In genomic region chr7:75868153-75868552, GRCh38 we compare ENCODE assay signal across 35 cellular contexts. TPM values are rescaled to one million over a fixed set of nuclear protein-coding genes. Genes with fewer than 3 reads are reported as not detected.
"Had no signal": no experiment of that assay in that cellular context is flagged by ENCODE, and none has a peak within 500 bp of the region (broad histone marks: within the 10 kb centered on the region; RNA-seq: fewer than 3 reads in every experiment).

No MANE protein-coding gene starts in this region.

- H3K4me1 ChIP-seq: foreskin keratinocyte, gastrocnemius medialis had no signal

- H3K27ac ChIP-seq: brain microvascular endothelial cell, coronary artery, dorsolateral prefrontal cortex, esophagus muscularis mucosa, foreskin keratinocyte, gastrocnemius medialis, heart left ventricle had no signal

- DNase-seq: activated CD4-positive, alpha-beta T cell treated with anti-CD3 and anti-CD28 coated beads for 36 hours; activated CD4-positive, alpha-beta T cell treated with anti-CD3 and anti-CD28 coated beads, Interleukin-2, amount 50 U/mL, for 1 hour; activated CD4-positive, alpha-beta T cell treated with anti-CD3 and anti-CD28 coated beads, Interleukin-2, amount 50 U/mL, for 48 hours; activated CD4-positive, CD25-positive, alpha-beta regulatory T cell; activated CD4-positive, CD25-positive, alpha-beta regulatory T cell treated with anti-CD3 and anti-CD28 coated beads, Interleukin-2, amount 50 U/mL, for 72 hours; activated CD8-positive, alpha-beta memory T cell treated with anti-CD3 and anti-CD28 coated beads for 24 hours; activated CD8-positive, alpha-beta T cell treated with anti-CD3 and anti-CD28 coated beads for 36 hours; activated effector memory CD4-positive, alpha-beta T cell treated with Interleukin-2 at 50 U/mL for 16 hours; activated gamma-delta T cell treated with Interleukin-2 at 50 U/mL for 16 hours; activated naive CD4-positive, alpha-beta T cell treated with anti-CD3 and anti-CD28 coated beads, Interleukin-2, amount 50 U/mL, for 16 hours; activated naive CD4-positive, alpha-beta T cell treated with Interleukin-2 at 50 U/mL for 16 hours; activated T-cell treated with anti-CD3 and anti-CD28 coated beads, Interleukin-2, amount 50 U/mL, for 4 hours; amniotic stem cell; anterior cingulate cortex; brain microvascular endothelial cell; dorsolateral prefrontal cortex; effector memory CD4-positive, alpha-beta T cell; endodermal cell; foreskin keratinocyte; gastrocnemius medialis; glutamatergic neuron; heart left ventricle; T-helper 2 cell had no signal

- ATAC-seq: activated CD4-positive, alpha-beta T cell treated with anti-CD3 and anti-CD28 coated beads for 36 hours; activated CD8-positive, alpha-beta T cell treated with anti-CD3 and anti-CD28 coated beads for 36 hours; activated T-cell treated with anti-CD3 and anti-CD28 coated beads, Interleukin-2, amount 50 U/mL, for 4 hours; activated T-helper 17 cell treated with anti-CD3 and anti-CD28 coated beads, Interleukin-2, amount 50 U/mL, for 72 hours; foreskin keratinocyte; gastrocnemius medialis; heart left ventricle had no signal

- H3K36me3 Mint-ChIP-seq: activated naive CD8-positive, alpha-beta T cell had no signal

- H3K27me3 ChIP-seq: brain microvascular endothelial cell, dorsolateral prefrontal cortex, foreskin keratinocyte, gastrocnemius medialis, heart left ventricle had no signal

- H3K27ac Mint-ChIP-seq: activated CD4-positive, alpha-beta T cell treated with anti-CD3 and anti-CD28 coated beads for 36 hours; activated CD8-positive, alpha-beta T cell treated with anti-CD3 and anti-CD28 coated beads for 36 hours; activated naive CD8-positive, alpha-beta T cell; activated T-helper 17 cell treated with anti-CD3 and anti-CD28 coated beads, Interleukin-2, amount 50 U/mL, for 72 hours; endodermal cell had no signal

- H3K4me1 Mint-ChIP-seq: endodermal cell had no signal

- H3K4me3 ChIP-seq: coronary artery, dorsolateral prefrontal cortex, esophagus muscularis mucosa, gastrocnemius medialis, heart left ventricle had no signal

- H3K36me3 ChIP-seq: brain microvascular endothelial cell, esophagus muscularis mucosa, gastrocnemius medialis, heart left ventricle had no signal

- H3K9me3 Mint-ChIP-seq: activated CD8-positive, alpha-beta T cell treated with anti-CD3 and anti-CD28 coated beads for 36 hours; activated T-cell treated with anti-CD3 and anti-CD28 coated beads, Interleukin-2, amount 50 U/mL, for 4 hours; activated T-helper 17 cell treated with anti-CD3 and anti-CD28 coated beads, Interleukin-2, amount 50 U/mL, for 72 hours; central memory CD8-positive, alpha-beta T cell; dendritic cell treated with granulocyte-macrophage colony-stimulating factor and Interleukin-4, amounts not matched to agents 40 ng/mL and 50 ng/mL, for 4 days had no signal

- H3K9me3 ChIP-seq: esophagus muscularis mucosa, gastrocnemius medialis, heart left ventricle had no signal

- H3K4me3 Mint-ChIP-seq: activated CD4-positive, alpha-beta T cell treated with anti-CD3 and anti-CD28 coated beads for 36 hours; activated CD8-positive, alpha-beta T cell treated with anti-CD3 and anti-CD28 coated beads for 36 hours; activated naive CD8-positive, alpha-beta T cell; activated T-cell treated with anti-CD3 and anti-CD28 coated beads, Interleukin-2, amount 50 U/mL, for 4 hours; activated T-helper 17 cell treated with anti-CD3 and anti-CD28 coated beads, Interleukin-2, amount 50 U/mL, for 72 hours; central memory CD8-positive, alpha-beta T cell; dendritic cell treated with granulocyte-macrophage colony-stimulating factor and Interleukin-4, amounts not matched to agents 40 ng/mL and 50 ng/mL, for 4 days; endodermal cell had no signal

RNA-seq across cellular contexts. Expression of gene CCL24, which starts 54.5 kb away (rescaled TPM):
- total RNA-seq: activated CD4-positive, alpha-beta T cell treated with anti-CD3 and anti-CD28 coated beads for 36 hours; activated CD8-positive, alpha-beta T cell treated with anti-CD3 and anti-CD28 coated beads for 36 hours; activated T-cell treated with anti-CD3 and anti-CD28 coated beads, Interleukin-2, amount 50 U/mL, for 4 hours; activated T-helper 17 cell treated with anti-CD3 and anti-CD28 coated beads, Interleukin-2, amount 50 U/mL, for 72 hours; astrocyte; bronchial epithelial cell; cardiac septum; cerebellum; dorsolateral prefrontal cortex; endodermal cell; epithelial cell of proximal tubule; foreskin keratinocyte; gastrocnemius medialis; T-helper 1 cell treated with Interleukin-12 subunit alpha and Interleukin-12 subunit beta and Interleukin-4 antibody, amounts not matched to agents 30 ng/mL and 1 ng/mL, for 36 hours had no signal
- polyA plus RNA-seq: foreskin keratinocyte had no signal
